ENCODE assay signal across 8 cellular contexts in genomic region chr1:246931549-246932365, GRCh38.
DNase-seq lines count a peak whose midpoint lies in the region; ATAC-seq and TF ChIP-seq lines count a peak whose summit lies in the region.

AHCTF1 (minus strand) TSS chr1:246931948; CDS start chr1:246918370, 13,578 bp downstream.

- H3K27ac Mint-ChIP-seq in central memory CD8-positive, alpha-beta T cell (ENCODE audit: low read depth), result peak within 1 kb of the TSS; percentile 95

- peak; percentile 90 for ATAC-seq in GM19025 (IDR thresholded peaks at IDR 0.05; ENCODE audit: low read depth, unreplicated experiment)
- ATAC-seq in HG03342 (IDR thresholded peaks at IDR 0.05; ENCODE audit: unreplicated experiment), result peak; percentile 90
- ATAC-seq in central memory CD8-positive, alpha-beta T cell (replicated peaks; ENCODE audit: extremely low read depth, poor library complexity, severe bottlenecking), result peak; percentile 90

- DNase-seq in AG09309 (ENCODE audit: low read depth) (peak; percentile 91), NCI-H446 (lab: John Stamatoyannopoulos, UW) (peak; percentile 97 to 99), iris pigment epithelial cell (ENCODE audit: low read depth) (peak; percentile 98)
- peak; percentile 86 for DNase-seq in activated CD4-positive, CD25-positive, alpha-beta regulatory T cell treated with anti-CD3 and anti-CD28 coated beads, Interleukin-2, amount 50 U/mL, for 16 hours (ENCODE audit: low read depth, low spot score)
- peak; percentile 88 to 93 for DNase-seq in central memory CD8-positive, alpha-beta T cell (ENCODE audit: low spot score in 2 of 2)
- DNase-seq in stimulated activated CD4-positive, alpha-beta T cell treated with anti-CD3 and anti-CD28 coated beads, Interleukin-12 subunit alpha, Interleukin-12 subunit beta, amount 100 ng/mL, for 4 hours, result peak; percentile 90

- H3K27me3 Mint-ChIP-seq in central memory CD8-positive, alpha-beta T cell, result no peaks in the 10 kb centered on the region

- H3K36me3 Mint-ChIP-seq in central memory CD8-positive, alpha-beta T cell (ENCODE audit: insufficient read depth), result peaks cover 38% of the 10 kb centered on the region

- H3K9me3 Mint-ChIP-seq in central memory CD8-positive, alpha-beta T cell, result no peaks in the 10 kb centered on the region

- no peak for TF ChIP-seq CTCF in AG09309 (IDR thresholded peaks at IDR 0.05; ENCODE audit: control insufficient read depth, insufficient read depth, low read depth, low read length, missing control alignments)

- peak within 1 kb of the TSS; percentile 97 for H3K4me3 Mint-ChIP-seq in central memory CD8-positive, alpha-beta T cell

- H3K4me3 ChIP-seq in AG09309 (ENCODE audit: control insufficient read depth, low read depth, low read length), result peak within 1 kb of the TSS; percentile 72

- peaks cover 37% of the 10 kb centered on the region for H3K4me1 Mint-ChIP-seq in central memory CD8-positive, alpha-beta T cell

Comparison
In these comparisons a context has a peak if more than half of its experiments do, and no peak if none do; other contexts are left out.
1. Peak in every context shown above with its lines: DNase-seq, ATAC-seq and H3K4me3 ChIP-seq.